Comparison of ENCODE assay signal across 8 cellular contexts in the genomic region with DNA sequence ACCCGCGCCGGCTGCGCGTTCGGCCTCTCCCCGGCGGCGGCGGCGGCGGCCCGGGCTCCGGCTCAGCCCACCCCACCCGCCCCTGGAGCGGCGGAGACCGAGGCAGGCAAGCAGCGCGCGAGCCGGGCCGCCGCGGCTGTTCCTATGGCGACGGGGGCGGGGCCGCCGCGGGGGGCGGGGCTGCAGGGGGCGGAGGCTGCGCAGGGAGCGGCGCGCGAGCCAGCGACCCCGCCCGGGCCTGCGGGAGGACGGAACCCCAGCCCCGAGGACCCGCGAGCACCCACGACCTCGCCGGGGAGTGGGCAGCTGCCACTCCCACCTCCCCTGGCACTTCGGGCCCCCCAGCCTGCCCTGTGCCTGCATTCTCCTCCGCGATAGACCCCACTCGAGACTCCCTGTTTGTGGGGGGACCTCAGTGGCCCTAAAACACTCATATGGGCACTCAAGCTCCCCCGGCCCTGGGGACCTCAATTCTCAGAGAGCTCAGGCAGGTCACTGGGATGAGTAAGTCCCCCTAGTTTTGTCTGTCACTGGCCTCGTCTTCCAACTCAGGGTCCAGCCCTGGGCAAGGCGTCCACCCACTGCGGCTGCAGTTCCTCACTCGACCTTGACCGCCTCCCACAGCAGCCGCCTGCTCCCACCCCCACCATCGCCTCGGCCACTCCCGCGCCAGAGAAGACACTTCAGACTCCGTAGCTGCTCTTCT.
DNase-seq lines count a peak whose midpoint lies in the region; ATAC-seq lines count a peak whose summit lies in the region.

Gene CTXN1 (minus strand): TSS at position 115 of the 706 bp plus-strand sequence. CDS start 597 bp downstream, outside the sequence.

- peak within 1 kb of the TSS; percentile 52 for H3K27ac ChIP-seq in layer of hippocampus (ENCODE audit: low read depth, low read length)

- peak; percentile 47 for ATAC-seq in central memory CD8-positive, alpha-beta T cell (replicated peaks; ENCODE audit: extremely low read depth, poor library complexity, severe bottlenecking)
- ATAC-seq in GM21737 (IDR thresholded peaks at IDR 0.05; ENCODE audit: unreplicated experiment) (no peak), HG03378 (IDR thresholded peaks at IDR 0.05; ENCODE audit: unreplicated experiment) (no peak)

- DNase-seq in GDM1 (lab: John Stamatoyannopoulos, UW) (peak; percentile 35), MV-4-11 (lab: John Stamatoyannopoulos, UW) (peak; percentile 15)
- peak; percentile 76 for DNase-seq in activated CD4-positive, CD25-positive, alpha-beta regulatory T cell treated with anti-CD3 and anti-CD28 coated beads, Interleukin-2, amount 50 U/mL, for 72 hours
- peak; percentile 56 to 57 for DNase-seq in central memory CD8-positive, alpha-beta T cell (ENCODE audit: low spot score in 2 of 2)
- peak; percentile 68 for DNase-seq in stimulated activated CD4-positive, alpha-beta T cell treated with anti-CD3 and anti-CD28 coated beads, Interleukin-1b, Interleukin-23, amount 100 ng/mL, for 48 hours

- no peaks in the 10 kb centered on the region for H3K27me3 ChIP-seq in layer of hippocampus (ENCODE audit: control insufficient read depth, insufficient read depth, low read length)

- peaks cover 26% of the 10 kb centered on the region for H3K36me3 Mint-ChIP-seq in central memory CD8-positive, alpha-beta T cell (ENCODE audit: insufficient read depth)

- H3K9me3 Mint-ChIP-seq in central memory CD8-positive, alpha-beta T cell: no peaks in the 10 kb centered on the region

- H3K4me3 Mint-ChIP-seq in central memory CD8-positive, alpha-beta T cell: peak within 1 kb of the TSS; percentile 68

- peak within 1 kb of the TSS; percentile 64 for H3K27ac Mint-ChIP-seq in central memory CD8-positive, alpha-beta T cell (ENCODE audit: low read depth)

- H3K27me3 Mint-ChIP-seq in central memory CD8-positive, alpha-beta T cell: no peaks in the 10 kb centered on the region

- H3K4me1 Mint-ChIP-seq in central memory CD8-positive, alpha-beta T cell: peaks cover 19% of the 10 kb centered on the region

Comparison
In these comparisons a context has a peak if more than half of its experiments do, and no peak if none do; other contexts are left out.
1. DNase-seq: peak in every context shown above with its lines; median percentile 76 in activated CD4-positive, CD25-positive, alpha-beta regulatory T cell treated with anti-CD3 and anti-CD28 coated beads, Interleukin-2, amount 50 U/mL, for 72 hours; 68 in stimulated activated CD4-positive, alpha-beta T cell treated with anti-CD3 and anti-CD28 coated beads, Interleukin-1b, Interleukin-23, amount 100 ng/mL, for 48 hours; 56 in central memory CD8-positive, alpha-beta T cell; 35 in GDM1; 15 in MV-4-11.